Comparison of ENCODE assay signal across 8 cellular contexts in genomic region chr3:153291052-153291689, GRCh38.
DNase-seq lines count a peak whose midpoint lies in the region; ATAC-seq and TF ChIP-seq lines count a peak whose summit lies in the region.

No MANE protein-coding gene starts in this region.

- H3K4me1 Mint-ChIP-seq in stimulated activated naive B cell treated with anti-CD40 and anti-IgM and Interleukin-4, amounts not matched to agents 10 μg/mL and 1 μg/mL and 100 μg/mL, for 72 hours = peaks cover 9 to 16% of the 10 kb centered on the region in 2 donors

- no peak overlapping the region for H3K4me3 Mint-ChIP-seq in stimulated activated naive B cell treated with anti-CD40 and anti-IgM and Interleukin-4, amounts not matched to agents 10 μg/mL and 1 μg/mL and 100 μg/mL, for 72 hours

- no peaks in the 10 kb centered on the region for H3K4me1 ChIP-seq in PC-9 (replicated peaks; ENCODE audit: insufficient read depth)

- CTCF ChIA-PET in PC-9 (lab: Charles Lee) = interaction anchor here (0.5 kb wide), 1 partner anchor 250 kb away, joined by 11 read pairs; no protein-coding TSS in a partner anchor

- H3K27ac Mint-ChIP-seq in stimulated activated naive B cell treated with anti-CD40 and anti-IgM and Interleukin-4, amounts not matched to agents 10 μg/mL and 1 μg/mL and 100 μg/mL, for 72 hours = no peak overlapping the region

- H2AFZ ChIP-seq in PC-9 = no peak overlapping the region

- no peak overlapping the region for H3K4me2 ChIP-seq in PC-9

- ATAC-seq in GM21786 (IDR thresholded peaks at IDR 0.05; ENCODE audit: unreplicated experiment) (peak; percentile 45), HG03457 (IDR thresholded peaks at IDR 0.05; ENCODE audit: unreplicated experiment) (no peak)
- ATAC-seq in stimulated activated naive B cell treated with anti-CD40 and anti-IgM and Interleukin-4, amounts not matched to agents 10 μg/mL and 1 μg/mL and 100 μg/mL, for 72 hours (replicated peaks) = peak; percentile 62 to 69

- H4K20me1 ChIP-seq in PC-9 (ENCODE audit: insufficient read depth) = no peaks in the 10 kb centered on the region

- H3K36me3 ChIP-seq in PC-9 (ENCODE audit: low read depth) = no peaks in the 10 kb centered on the region

- H3K4me3 ChIP-seq in PC-9 = no peak overlapping the region
- no peak overlapping the region for H3K4me3 ChIP-seq in fibroblast of pulmonary artery (replicated peaks; ENCODE audit: low read depth, low read length)

- POLR2A ChIA-PET in PC-9 (lab: Charles Lee; ENCODE audit: unreplicated experiment) = no interaction called here

- no peaks in the 10 kb centered on the region for H3K9me2 ChIP-seq in PC-9 (ENCODE audit: insufficient read depth)

- DNase-seq in CD1c-positive myeloid dendritic cell (ENCODE audit: extremely low spot score) (peak; percentile 52), PC-9 (no peak), fibroblast of pulmonary artery (ENCODE audit: low read depth) (peak; percentile 49), NCI-H1436 treated with DMSO at 0.1 percent for 48 hours (lab: John Stamatoyannopoulos, UW) (no peak), kidney glomerular epithelial cell (lab: John Stamatoyannopoulos, UW) (no peak)
- DNase-seq in stimulated activated naive B cell treated with anti-CD40 and anti-IgM and Interleukin-4, amounts not matched to agents 10 μg/mL and 1 μg/mL and 100 μg/mL, for 72 hours = no peak

- H3K79me2 ChIP-seq in PC-9 (ENCODE audit: low read depth) = no peaks in the 10 kb centered on the region

- H3K27me3 Mint-ChIP-seq in stimulated activated naive B cell treated with anti-CD40 and anti-IgM and Interleukin-4, amounts not matched to agents 10 μg/mL and 1 μg/mL and 100 μg/mL, for 72 hours = no peaks in the 10 kb centered on the region

- no peaks in the 10 kb centered on the region for H3K36me3 Mint-ChIP-seq in stimulated activated naive B cell treated with anti-CD40 and anti-IgM and Interleukin-4, amounts not matched to agents 10 μg/mL and 1 μg/mL and 100 μg/mL, for 72 hours

- no TSS peak for BruUV-seq in PC-9 (replicated peaks; lab: Mats Ljungman, UMichigan)

- intact Hi-C loops in PC-9 (cut with micrococcal nuclease; ENCODE audit: unreplicated experiment) = loop anchor here (1.0 to 5.0 kb wide), 3 partner anchors 264 to 478 kb away; no protein-coding TSS in a partner anchor

- no peaks in the 10 kb centered on the region for H3F3A ChIP-seq in PC-9 (ENCODE audit: insufficient read depth, low read depth)

- no peaks in the 10 kb centered on the region for H3K27me3 ChIP-seq in PC-9 (ENCODE audit: insufficient read depth, low read depth)

- no peaks in the 10 kb centered on the region for H3K9me3 ChIP-seq in PC-9 (ENCODE audit: insufficient read depth, low read depth)

- TF ChIP-seq CTCF in PC-9 (conservative IDR thresholded peaks at IDR 0.05) (peak; percentile 38; the same call in 1 of the 2 replicates), fibroblast of pulmonary artery (IDR thresholded peaks at IDR 0.05; ENCODE audit: low read length, missing control alignments) (peak; percentile 60)

- H3K9me3 Mint-ChIP-seq in stimulated activated naive B cell treated with anti-CD40 and anti-IgM and Interleukin-4, amounts not matched to agents 10 μg/mL and 1 μg/mL and 100 μg/mL, for 72 hours = no peaks in the 10 kb centered on the region

- no peak overlapping the region for H3K27ac ChIP-seq in PC-9

Comparison
In these comparisons a context has a peak if more than half of its experiments do, and no peak if none do; other contexts are left out.
1. DNase-seq: peak in CD1c-positive myeloid dendritic cell (single experiment) and fibroblast of pulmonary artery (single experiment); none in PC-9 (0 of 2), stimulated activated naive B cell treated with anti-CD40 and anti-IgM and Interleukin-4, amounts not matched to agents 10 μg/mL and 1 μg/mL and 100 μg/mL, for 72 hours (single experiment), NCI-H1436 treated with DMSO at 0.1 percent for 48 hours (single experiment) and kidney glomerular epithelial cell (single experiment).